ENCODE assay signal across 15 cellular contexts in genomic region chr21:28334407-28334806, GRCh38.
A peak's percentile ranks its signal among the peaks of the same experiment; 100 is the strongest.
DNase-seq lines count a peak whose midpoint lies in the region; ATAC-seq and TF ChIP-seq lines count a peak whose summit lies in the region.
"Had no signal": no experiment of that assay in that cellular context is flagged by ENCODE, and none has a peak within 500 bp of the region (broad histone marks: within the 10 kb centered on the region; RNA-seq: fewer than 3 reads in every experiment).

No MANE protein-coding gene starts in this region.

- peak overlapping the region in 1 of 2 experiments; percentile 52 for H2BK12ac ChIP-seq in mesenchymal stem cell (ENCODE audit: low read length in 2 of 2)

- no peak overlapping the region for H4K8ac ChIP-seq in mesenchymal stem cell (ENCODE audit: low read length)

- H3K14ac ChIP-seq in mesenchymal stem cell (ENCODE audit: low read length in 2 of 2), result no peak overlapping the region

- ATAC-seq in activated T-cell treated with anti-CD3 and anti-CD28 coated beads, Interleukin-2, amount 50 U/mL, for 72 hours (replicated peaks in 1 of 2), result peak; percentile 60 to 80
- peak; percentile 55 for ATAC-seq in HG03103 (IDR thresholded peaks at IDR 0.05; ENCODE audit: low read depth, unreplicated experiment)

- H3K27ac ChIP-seq in cingulate gyrus (ENCODE audit: low read depth, low read length), result peak overlapping the region; percentile 92
- peak overlapping the region; percentile 60 to 76 for H3K27ac ChIP-seq in uterus
- H3K27ac ChIP-seq in mesenchymal stem cell (ENCODE audit: low read length, poor library complexity, severe bottlenecking), result no peak overlapping the region
- H3K27ac ChIP-seq: tibial nerve had no signal

- intact Hi-C loops in uterus (cut with DNase I; ENCODE audit: low total_unique reads), result no loop called here

- H3K27ac Mint-ChIP-seq in activated T-cell treated with anti-CD3 and anti-CD28 coated beads, Interleukin-2, amount 50 U/mL, for 72 hours, result no peak overlapping the region
- H3K27ac Mint-ChIP-seq: activated naive CD8-positive, alpha-beta T cell; memory B cell had no signal

- H3K4me2 ChIP-seq in mesenchymal stem cell (ENCODE audit: low read length, poor library complexity, severe bottlenecking), result no peak overlapping the region

- TF ChIP-seq CTCF in uterus (IDR thresholded peaks at IDR 0.05), result no peak

- H3K4ac ChIP-seq in mesenchymal stem cell (ENCODE audit: low read depth in 1 of 2, low read length in 2 of 2), result peak overlapping the region in 1 of 2 experiments; percentile 84

- peaks cover 0 to 23% of the 10 kb centered on the region in 2 donors for H3K4me1 ChIP-seq in uterus
- peaks cover 3% of the 10 kb centered on the region for H3K4me1 ChIP-seq in mesenchymal stem cell (ENCODE audit: control insufficient read depth, insufficient read depth, low read depth, low read length)

- H3K27me3 ChIP-seq in uterus (no peaks in the 10 kb centered on the region), mesenchymal stem cell (ENCODE audit: control insufficient read depth in 1 of 2, insufficient read depth in 1 of 2, low read length in 2 of 2) (no peaks in the 10 kb centered on the region)
- H3K27me3 ChIP-seq: tibial nerve had no signal

- H3K36me3 ChIP-seq in uterus, result no peaks in the 10 kb centered on the region
- no peaks in the 10 kb centered on the region for H3K36me3 ChIP-seq in mesenchymal stem cell (ENCODE audit: control insufficient read depth in 1 of 2, insufficient read depth in 2 of 2, low read depth in 1 of 2, low read length in 2 of 2)
- H3K36me3 ChIP-seq: tibial nerve had no signal

- H3K9me3 Mint-ChIP-seq in activated T-cell treated with anti-CD3 and anti-CD28 coated beads, Interleukin-2, amount 50 U/mL, for 72 hours, result peaks cover 0 to under 1% of the 10 kb centered on the region in 2 donors
- H3K9me3 Mint-ChIP-seq: central memory CD8-positive, alpha-beta T cell; memory B cell had no signal

- no peak overlapping the region for H3K9ac ChIP-seq in mesenchymal stem cell (ENCODE audit: low read length)

- H3K27me3 Mint-ChIP-seq in activated T-cell treated with anti-CD3 and anti-CD28 coated beads, Interleukin-2, amount 50 U/mL, for 72 hours (ENCODE audit: low read depth), result no peaks in the 10 kb centered on the region
- H3K27me3 Mint-ChIP-seq: activated naive CD8-positive, alpha-beta T cell; central memory CD8-positive, alpha-beta T cell; memory B cell had no signal

- H3K4me3 ChIP-seq in uterus, result no peak overlapping the region
- H3K4me3 ChIP-seq in mesenchymal stem cell (ENCODE audit: insufficient read depth in 1 of 2, low read depth in 1 of 2, low read length in 2 of 2), result no peak overlapping the region
- H3K4me3 ChIP-seq: tibial nerve had no signal

- 55% methylated on average over 2 of the region's 2 CpGs for WGBS in mesenchymal stem cell

- H4K91ac ChIP-seq in mesenchymal stem cell (ENCODE audit: low read length), result no peak overlapping the region

- H3K4me1 Mint-ChIP-seq in activated T-cell treated with anti-CD3 and anti-CD28 coated beads, Interleukin-2, amount 50 U/mL, for 72 hours (ENCODE audit: low read depth), result no peaks in the 10 kb centered on the region
- H3K4me1 Mint-ChIP-seq: central memory CD8-positive, alpha-beta T cell; memory B cell had no signal

- H3K4me3 Mint-ChIP-seq in activated T-cell treated with anti-CD3 and anti-CD28 coated beads, Interleukin-2, amount 50 U/mL, for 72 hours, result no peak overlapping the region
- H3K4me3 Mint-ChIP-seq: activated naive CD8-positive, alpha-beta T cell; central memory CD8-positive, alpha-beta T cell; memory B cell had no signal

- no peaks in the 10 kb centered on the region for H3K79me1 ChIP-seq in mesenchymal stem cell (replicated peaks; ENCODE audit: low read length, poor library complexity, severe bottlenecking)

- H3K9me3 ChIP-seq in uterus (no peaks in the 10 kb centered on the region), mesenchymal stem cell (ENCODE audit: control insufficient read depth, low read length) (no peaks in the 10 kb centered on the region)
- H3K9me3 ChIP-seq: tibial nerve had no signal

- H2AFZ ChIP-seq in mesenchymal stem cell (ENCODE audit: low read depth, low read length), result no peak overlapping the region

- H3K18ac ChIP-seq in mesenchymal stem cell (ENCODE audit: low read depth in 1 of 2, low read length in 2 of 2), result peak overlapping the region in 1 of 2 experiments; percentile 12

- H2BK5ac ChIP-seq in mesenchymal stem cell (ENCODE audit: low read depth, low read length, poor library complexity, severe bottlenecking), result no peak overlapping the region

- no peak overlapping the region for H2AK5ac ChIP-seq in mesenchymal stem cell (ENCODE audit: low read length, severe bottlenecking)

- H2BK120ac ChIP-seq in mesenchymal stem cell (ENCODE audit: low read depth, low read length), result no peak overlapping the region

- H3K36me3 Mint-ChIP-seq in activated T-cell treated with anti-CD3 and anti-CD28 coated beads, Interleukin-2, amount 50 U/mL, for 72 hours (ENCODE audit: insufficient read depth in 2 of 2), result no peaks in the 10 kb centered on the region
- H3K36me3 Mint-ChIP-seq: memory B cell had no signal

- no peak overlapping the region for H3K23ac ChIP-seq in mesenchymal stem cell (ENCODE audit: low read length in 2 of 2)

- peak; percentile 1 to 12 for DNase-seq in activated T-cell treated with anti-CD3 and anti-CD28 coated beads, Interleukin-2, amount 50 U/mL, for 72 hours
- DNase-seq in activated T-cell treated with anti-CD3 and anti-CD28 coated beads, Interleukin-2, amount 50 U/mL, for 1 hour, result no peak
- DNase-seq in uterus (no peak), mesenchymal stem cell (no peak), GM19238 (ENCODE audit: insufficient read length, low spot score) (no peak), LoVo (ENCODE audit: low spot score) (no peak)
- DNase-seq: NCI-H510A treated with DMSO at 0.1 percent for 48 hours, Right ventricle myocardium superior, T1000 had no signal

- no peak overlapping the region for H2BK15ac ChIP-seq in mesenchymal stem cell (ENCODE audit: low read depth, poor library complexity, severe bottlenecking)

- no peak for TF ChIP-seq POLR2A in uterus (IDR thresholded peaks at IDR 0.05)

Comparison
In these comparisons a context has a peak if more than half of its experiments do, and no peak if none do; other contexts are left out.
1. DNase-seq: peak in activated T-cell treated with anti-CD3 and anti-CD28 coated beads, Interleukin-2, amount 50 U/mL, for 72 hours (2 of 2); none in activated T-cell treated with anti-CD3 and anti-CD28 coated beads, Interleukin-2, amount 50 U/mL, for 1 hour (single experiment), uterus (0 of 2), mesenchymal stem cell (single experiment), GM19238 (single experiment) and LoVo (single experiment).